1 cellular context compared by ENCODE assay signal in genomic region chr4:127624176-127624575, GRCh38.
TF ChIP-seq lines count a peak whose summit lies in the region.

No MANE protein-coding gene starts in this region.

TF ChIP-seq in GM23338, 12 proteins besides CTCF, POLR2A, EP300 and RAD21 (continued from another document):
- no peak for TF ChIP-seq ZNF462 (CRISPR knock-in tag; IDR thresholded peaks at IDR 0.05)
- TF ChIP-seq ZNF114 (CRISPR knock-in tag; IDR thresholded peaks at IDR 0.05) = no peak
- TF ChIP-seq CREB1 (CRISPR knock-in tag; IDR thresholded peaks at IDR 0.05; ENCODE audit: low read depth) = no peak
- TF ChIP-seq ETS1 (IDR thresholded peaks at IDR 0.05) = no peak
- no peak for TF ChIP-seq ZNF331 (CRISPR knock-in tag; IDR thresholded peaks at IDR 0.05; ENCODE audit: low read depth)
- no peak for TF ChIP-seq EZH2 (IDR thresholded peaks at IDR 0.05; ENCODE audit: low read depth, unreplicated experiment)
- TF ChIP-seq EZH2phosphoT487 (IDR thresholded peaks at IDR 0.05; ENCODE audit: unreplicated experiment) = no peak
- TF ChIP-seq POLR2AphosphoS5 (IDR thresholded peaks at IDR 0.05; ENCODE audit: low read depth) = no peak
- no peak for TF ChIP-seq REST (IDR thresholded peaks at IDR 0.05; ENCODE audit: unreplicated experiment)
- TF ChIP-seq JUNB (IDR thresholded peaks at IDR 0.05; ENCODE audit: unreplicated experiment) = no peak
TF ChIP-seq in GM23338: peak in this region for 0.
